In genomic region chr22:46730568-46731245, GRCh38 we compare ENCODE assay signal across 1 cellular context.
TF ChIP-seq lines count a peak whose summit lies in the region.

No MANE protein-coding gene starts in this region.

TF ChIP-seq in GM12878, 131 proteins besides CTCF, POLR2A, EP300 and RAD21:
- TF ChIP-seq EED (IDR thresholded peaks at IDR 0.05; ENCODE audit: low read depth) (peak; percentile 52; the same call in 1 of the 2 replicates), ASH2L (IDR thresholded peaks at IDR 0.05; ENCODE audit: borderline replicate concordance, low read depth) (no peak), SPI1 (IDR thresholded peaks at IDR 0.05; ENCODE audit: borderline replicate concordance, insufficient read depth, low read depth, low read length) (no peak), TBL1XR1 (IDR thresholded peaks at IDR 0.05; ENCODE audit: low read depth, low read length) (no peak), PBX3 (IDR thresholded peaks at IDR 0.05; ENCODE audit: insufficient replicate concordance, low read depth, low read length) (peak; percentile 30), EZH2 (IDR thresholded peaks at IDR 0.05; ENCODE audit: borderline replicate concordance, control insufficient read depth, low read depth, low read length) (no peak), TCF12 (IDR thresholded peaks at IDR 0.05; ENCODE audit: low read depth, low read length) (0 out of 2 replicates have a peak, but pooled peaks have one; percentile 39), LARP7 (IDR thresholded peaks at IDR 0.05) (no peak), NFYA (IDR thresholded peaks at IDR 0.05; ENCODE audit: borderline replicate concordance, low read depth, low read length) (no peak), PKNOX1 (IDR thresholded peaks at IDR 0.05) (peak; percentile 42), ZBED1 (IDR thresholded peaks at IDR 0.05; ENCODE audit: borderline replicate concordance) (no peak), ZBTB33 (IDR thresholded peaks at IDR 0.05) (no peak), NR2C1 (IDR thresholded peaks at IDR 0.05) (no peak)
